In the genomic region with DNA sequence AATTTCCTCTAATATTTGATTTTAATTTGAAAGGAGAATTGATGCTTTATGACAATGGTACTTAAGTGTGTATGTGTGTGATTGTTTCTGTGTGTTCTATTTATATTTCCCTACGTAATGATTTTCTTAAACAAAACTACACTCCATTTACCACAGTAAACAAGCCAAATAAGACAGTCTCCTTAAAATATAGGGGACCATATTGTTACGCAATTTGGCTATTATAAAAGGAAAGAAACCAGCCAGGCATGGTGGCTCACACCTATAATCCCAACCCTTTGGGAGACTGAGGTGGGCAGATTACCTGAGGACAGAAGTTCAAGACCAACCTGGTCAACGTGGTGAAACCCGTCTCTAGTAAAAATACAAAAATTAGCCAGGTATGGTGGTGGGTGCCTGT, we compare ENCODE assay signal across 34 cellular contexts.
"Had no signal": no experiment of that assay in that cellular context is flagged by ENCODE, and none has a peak within 500 bp of the region (broad histone marks: within the 10 kb centered on the region; RNA-seq: fewer than 3 reads in every experiment).

No MANE protein-coding gene starts in this region.

- DNase-seq: activated effector memory CD4-positive, alpha-beta T cell treated with anti-CD3 and anti-CD28 coated beads, Interleukin-2, amount 50 U/mL, for 16 hours; activated effector memory CD4-positive, alpha-beta T cell treated with Interleukin-2 at 50 U/mL for 16 hours; activated gamma-delta T cell; activated gamma-delta T cell treated with Interleukin-2 at 50 U/mL for 16 hours; activated naive CD4-positive, alpha-beta T cell; activated naive CD4-positive, alpha-beta T cell treated with anti-CD3 and anti-CD28 coated beads for 36 hours; activated naive CD4-positive, alpha-beta T cell treated with anti-CD3 and anti-CD28 coated beads, Interleukin-2, amount 10 ng/mL, durations not matched to agents 7 days and 5 days; activated naive CD4-positive, alpha-beta T cell treated with anti-CD3 and anti-CD28 coated beads, Interleukin-2, amount 50 U/mL, for 16 hours; activated naive CD4-positive, alpha-beta T cell treated with Interleukin-2 at 50 U/mL for 16 hours; activated naive CD8-positive, alpha-beta T cell treated with anti-CD3 and anti-CD28 coated beads for 36 hours; activated naive CD8-positive, alpha-beta T cell treated with anti-CD3 and anti-CD28 coated beads, Interleukin-2, amount 10 ng/mL, durations not matched to agents 7 days and 5 days; activated naive CD8-positive, alpha-beta T cell treated with anti-CD3 and anti-CD28 coated beads, Interleukin-2, amount 50 U/mL, for 24 hours; activated T-cell treated with anti-CD3 and anti-CD28 coated beads, Interleukin-2, amount 50 U/mL, for 1 hour; activated T-cell treated with anti-CD3 and anti-CD28 coated beads, Interleukin-2, amount 50 U/mL, for 24 hours; activated T-cell treated with anti-CD3 and anti-CD28 coated beads, Interleukin-2, amount 50 U/mL, for 4 hours; activated T-cell treated with anti-CD3 and anti-CD28 coated beads, Interleukin-2, amount 50 U/mL, for 48 hours; activated T-cell treated with anti-CD3 and anti-CD28 coated beads, Interleukin-2, amount 50 U/mL, for 72 hours; adrenal gland; amniotic stem cell; amygdala; anterior cingulate cortex; aorta; body of pancreas; brain microvascular endothelial cell; caudate nucleus; central memory CD4-positive, alpha-beta T cell; cerebellar nuclear complex had no signal

- FAIRE-seq: astrocyte, bronchial epithelial cell had no signal

- H3K9me3 ChIP-seq: adrenal gland, ascending aorta, body of pancreas, breast epithelium had no signal

- H3K27ac ChIP-seq: adrenal gland, ascending aorta, body of pancreas, brain microvascular endothelial cell, breast epithelium, cardiac muscle cell had no signal

- ATAC-seq: activated naive CD4-positive, alpha-beta T cell treated with anti-CD3 and anti-CD28 coated beads, Interleukin-2, amount 50 U/mL, for 72 hours; activated naive CD8-positive, alpha-beta T cell treated with anti-CD3 and anti-CD28 coated beads, Interleukin-2, amount 50 U/mL, for 24 hours; activated T-cell treated with anti-CD3 and anti-CD28 coated beads, Interleukin-2, amount 50 U/mL, for 4 hours; activated T-cell treated with anti-CD3 and anti-CD28 coated beads, Interleukin-2, amount 50 U/mL, for 72 hours; activated T-helper 17 cell treated with anti-CD3 and anti-CD28 coated beads, Interleukin-2, amount 50 U/mL, for 72 hours; body of pancreas had no signal

- H3K4me3 ChIP-seq: adrenal gland, ascending aorta, body of pancreas, breast epithelium, cardiac muscle cell had no signal

- H3K36me3 ChIP-seq: adrenal gland, ascending aorta, brain microvascular endothelial cell, breast epithelium, cardiac muscle cell had no signal

- H3K4me1 ChIP-seq: adrenal gland, ascending aorta, body of pancreas, breast epithelium had no signal

- H3K27me3 ChIP-seq: adrenal gland, ascending aorta, body of pancreas, brain microvascular endothelial cell, breast epithelium, cardiac muscle cell had no signal
